In genomic region chr5:176542135-176542595, GRCh38 we compare ENCODE assay signal across 9 cellular contexts. TPM values are rescaled to one million over a fixed set of nuclear protein-coding genes. Genes with fewer than 3 reads are reported as not detected.
DNase-seq lines count a peak whose midpoint lies in the region; ATAC-seq, FAIRE-seq and TF ChIP-seq lines count a peak whose summit lies in the region.
"Had no signal": no experiment of that assay in that cellular context is flagged by ENCODE, and none has a peak within 500 bp of the region (broad histone marks: within the 10 kb centered on the region; RNA-seq: fewer than 3 reads in every experiment).

No MANE protein-coding gene starts in this region.

- no peaks in the 10 kb centered on the region for H4K20me1 ChIP-seq in hepatocyte (ENCODE audit: insufficient read depth, poor library complexity, severe bottlenecking)

- peaks cover 40% of the 10 kb centered on the region for H3K4me1 ChIP-seq in hepatocyte (ENCODE audit: insufficient read depth)

- TF ChIP-seq CTCF in BJ (IDR thresholded peaks at IDR 0.05; ENCODE audit: insufficient read depth, low read depth, low read length) (no peak), hepatocyte (IDR thresholded peaks at IDR 0.05; ENCODE audit: poor library complexity) (no peak)

- FAIRE-seq in HTR-8/SVneo (lab: Jason Lieb, UNC), result no peak
- FAIRE-seq: islet of Langerhans had no signal

- H3K4me2 ChIP-seq in hepatocyte, result peak overlapping the region; percentile 97

- H2AFZ ChIP-seq in hepatocyte, result peak overlapping the region; percentile 53

- POLR2A ChIA-PET in BJ (lab: Charles Lee), result no interaction called here

- H3K27me3 ChIP-seq in BJ (ENCODE audit: control insufficient read depth, insufficient read depth, low read length) (no peaks in the 10 kb centered on the region; the same call in 1 of the 2 replicates), hepatocyte (no peaks in the 10 kb centered on the region)

- H3K79me2 ChIP-seq in hepatocyte, result peaks cover 5% of the 10 kb centered on the region

- H3K9me2 ChIP-seq in hepatocyte (replicated peaks; ENCODE audit: insufficient read depth), result no peaks in the 10 kb centered on the region

- H3K9me3 ChIP-seq in hepatocyte (ENCODE audit: low read depth), result no peaks in the 10 kb centered on the region

- H3K4me3 ChIP-seq in BJ (ENCODE audit: low read depth, low read length), result peak overlapping the region; percentile 47
- H3K4me3 ChIP-seq in hepatocyte, result peak overlapping the region; percentile 88

- ATAC-seq in HG03039 (IDR thresholded peaks at IDR 0.05; ENCODE audit: unreplicated experiment) (no peak), HG03469 (IDR thresholded peaks at IDR 0.05; ENCODE audit: unreplicated experiment) (no peak)

- H3K36me3 ChIP-seq in BJ (ENCODE audit: control insufficient read depth, insufficient read depth, low read length) (no peaks in the 10 kb centered on the region), hepatocyte (replicated peaks; ENCODE audit: insufficient read depth, low read depth) (no peaks in the 10 kb centered on the region)

- H3K27ac ChIP-seq in hepatocyte, result peak overlapping the region; percentile 97

- CTCF ChIA-PET in BJ (lab: Yijun Ruan, JAX), result interaction anchor here (0.6 to 2.0 kb wide), 5 partner anchors 26 to 127 kb away, joined by 3 to 6 read pairs (median 5); partner anchors contain the start of gene CLTB

- 52% methylated on average over 15 of the region's 16 CpGs for WGBS in hepatocyte (ENCODE audit: low lambda C conversion rate, missing lambda C conversion rate)

- DNase-seq in BJ (ENCODE audit: low read depth) (no peak), NAMALWA (ENCODE audit: low spot score) (peak; percentile 46), hepatocyte (ENCODE audit: low spot score) (no peak), HTR-8/SVneo (ENCODE audit: insufficient read length, low spot score) (no peak)
- DNase-seq in activated effector memory CD4-positive, alpha-beta T cell treated with Interleukin-2 at 50 U/mL for 16 hours, result peak; percentile 59
- DNase-seq in stimulated activated CD4-positive, alpha-beta T cell treated with anti-CD3 and anti-CD28 coated beads, Interleukin-1b, Interleukin-23, amount 100 ng/mL, for 4 hours (ENCODE audit: low read depth in 2 of 2), result peak; percentile 60 to 62

RNA-seq across cellular contexts. Expression of gene RNF44, which starts 5.0 kb away (rescaled TPM):
- polyA plus RNA-seq in BJ (2011; rRNA removed) (3.1 and 6.0 TPM in 2 replicates), hepatocyte (17.4 and 19.6 TPM in 2 replicates)
- polyA minus RNA-seq in BJ (2011; rRNA and poly(A)+ RNA removed), result 3.2 and 3.4 TPM in 2 replicates
- 9.5 and 13.0 TPM in 2 replicates for total RNA-seq in hepatocyte

RNA-seq across cellular contexts. Expression of gene CDHR2, which starts 7.0 kb away (rescaled TPM):
- not detected in 2 replicates for polyA plus RNA-seq in BJ (2011; rRNA removed)
- 0.05 TPM in 1 of 2 replicates, not detected in the other for polyA minus RNA-seq in BJ (2011; rRNA and poly(A)+ RNA removed)
- 24.8 and 29.8 TPM in 2 replicates for total RNA-seq in hepatocyte
- 16.3 and 28.3 TPM in 2 replicates for polyA plus RNA-seq in hepatocyte

Comparison
In these comparisons a context has a peak if more than half of its experiments do, and no peak if none do; other contexts are left out.
1. DNase-seq: peak in NAMALWA (single experiment), activated effector memory CD4-positive, alpha-beta T cell treated with Interleukin-2 at 50 U/mL for 16 hours (single experiment) and stimulated activated CD4-positive, alpha-beta T cell treated with anti-CD3 and anti-CD28 coated beads, Interleukin-1b, Interleukin-23, amount 100 ng/mL, for 4 hours (2 of 2); none in BJ (single experiment), hepatocyte (single experiment) and HTR-8/SVneo (single experiment).
2. RNA of gene CDHR2, which starts 7.0 kb away (polyA plus RNA-seq): 16.3 to 28.3 TPM in hepatocyte; not detected in BJ; every median in the first group is over 10 times any median in the second.